In genomic region chr11:2401436-2401984, GRCh38 we compare ENCODE assay signal across 1 cellular context.
TF ChIP-seq lines count a peak whose summit lies in the region.

No MANE protein-coding gene starts in this region.

TF ChIP-seq in HEK293, 187 proteins besides CTCF, POLR2A, EP300 and RAD21 (continued from another document):
- TF ChIP-seq ELK4 (IDR thresholded peaks at IDR 0.05; ENCODE audit: borderline replicate concordance, low read depth, low read length) (no peak), ZSCAN18 (tag by site-specific recombination; IDR thresholded peaks at IDR 0.05) (no peak), REST (tag by site-specific recombination; IDR thresholded peaks at IDR 0.05) (no peak), ZNF324 (tag by site-specific recombination; IDR thresholded peaks at IDR 0.05) (no peak)
